In the genomic region with DNA sequence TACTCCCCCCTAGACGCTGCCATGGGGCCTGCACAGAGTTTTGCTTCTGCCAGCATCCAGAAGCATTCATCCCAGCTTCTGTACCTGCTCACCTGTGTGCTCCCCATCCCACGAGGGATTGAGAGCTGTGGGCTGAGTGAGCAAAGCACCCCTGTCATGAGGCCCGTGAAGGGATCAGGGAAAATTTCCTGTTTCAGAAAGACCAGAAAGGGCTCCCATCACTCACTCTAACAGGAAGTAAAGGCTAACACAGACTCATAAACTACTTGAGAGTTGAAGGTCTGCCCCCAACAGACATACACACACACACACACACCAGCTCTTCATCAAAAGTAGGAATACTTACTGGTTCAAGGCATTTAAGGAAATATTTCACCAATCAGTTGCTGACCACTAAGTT, we compare ENCODE assay signal across 15 cellular contexts.
DNase-seq lines count a peak whose midpoint lies in the region; ATAC-seq and TF ChIP-seq lines count a peak whose summit lies in the region.
"Had no signal": no experiment of that assay in that cellular context is flagged by ENCODE, and none has a peak within 500 bp of the region (broad histone marks: within the 10 kb centered on the region; RNA-seq: fewer than 3 reads in every experiment).

No MANE protein-coding gene starts in this region.

- H3K4me3 ChIP-seq in HCT116 (replicated peaks in 1 of 2; ENCODE audit: low read depth in 1 of 2, low read length in 2 of 2) (no peak overlapping the region), neuronal stem cell (ENCODE audit: low read length in 2 of 2) (no peak overlapping the region)
- H3K4me3 ChIP-seq: GM23248 had no signal

- DNase-seq in HCT116 (ENCODE audit: low read depth, low spot score) (peak; percentile 8), chondrocyte (ENCODE audit: low spot score) (peak; percentile 32), neuronal stem cell (ENCODE audit: low spot score) (no peak), endothelial cell (ENCODE audit: low spot score) (no peak)
- DNase-seq in stimulated activated naive CD8-positive, alpha-beta T cell treated with anti-CD3 and anti-CD28 coated beads, Interleukin-15, amount 100 ng/mL, for 72 hours, result no peak
- DNase-seq: C1 segment of cervical spinal cord; Calu3; CD4-positive, alpha-beta memory T cell; COR-L47; DMS53; DMS79 treated with DMSO at 0.1 percent for 48 hours; GF-D8; GM23248; H9 had no signal

- H2BK5ac ChIP-seq in neuronal stem cell (ENCODE audit: low read length), result no peak overlapping the region

- no peak for TF ChIP-seq POLR2A in HCT116 (IDR thresholded peaks at IDR 0.05; ENCODE audit: borderline replicate concordance, extremely low read depth, insufficient read depth, insufficient read length)

- H2BK12ac ChIP-seq in neuronal stem cell (ENCODE audit: low read length), result no peak overlapping the region

- ATAC-seq in HCT116 (peak; percentile 55), GM21367 (IDR thresholded peaks at IDR 0.05; ENCODE audit: unreplicated experiment) (no peak)
- no peak for ATAC-seq in stimulated activated naive CD8-positive, alpha-beta T cell treated with anti-CD3 and anti-CD28 coated beads, Interleukin-15, amount 100 ng/mL, for 72 hours

- no TSS peak for BruUV-seq in HCT116 (replicated peaks; lab: Mats Ljungman, UMichigan)

- no peak overlapping the region for H4K91ac ChIP-seq in neuronal stem cell (ENCODE audit: low read depth, low read length, poor library complexity)

- no peak for TF ChIP-seq CTCF in HCT116 (IDR thresholded peaks at IDR 0.05 in 2 of 3, conservative IDR thresholded peaks at IDR 0.05 in 1 of 3; ENCODE audit: borderline replicate concordance in 1 of 3, insufficient read depth in 1 of 3, low read depth in 2 of 3, low read length in 2 of 3)
- TF ChIP-seq CTCF in chondrocyte (IDR thresholded peaks at IDR 0.05), result no peak
- no peak for TF ChIP-seq CTCF in endothelial cell (IDR thresholded peaks at IDR 0.05; ENCODE audit: unreplicated experiment)

- H3K9me3 Mint-ChIP-seq in chondrocyte (ENCODE audit: low read depth) (peaks cover 16% of the 10 kb centered on the region), endothelial cell (ENCODE audit: unreplicated experiment) (no peaks in the 10 kb centered on the region)
- H3K9me3 Mint-ChIP-seq in stimulated activated naive CD8-positive, alpha-beta T cell treated with anti-CD3 and anti-CD28 coated beads, Interleukin-15, amount 100 ng/mL, for 72 hours, result peaks cover 5 to 18% of the 10 kb centered on the region in 2 donors

- intact Hi-C loops in HCT116 (cut with micrococcal nuclease), result no loop called here

- H2BK15ac ChIP-seq in neuronal stem cell (ENCODE audit: low read length), result no peak overlapping the region

- no CpG with 5 or more reads among the region's 3 CpGs for WGBS in neuronal stem cell (ENCODE audit: extremely low coverage in 2 of 2, insufficient read length in 2 of 2, insufficient replicate concordance in 1 of 2), 2 donors

- H3K27ac ChIP-seq in HCT116 (ENCODE audit: low read depth, low read length) (no peak overlapping the region), neuronal stem cell (replicated peaks; ENCODE audit: low read length) (no peak overlapping the region)

- no peak for TF ChIP-seq RAD21 in HCT116 (IDR thresholded peaks at IDR 0.05; ENCODE audit: low read depth)

- H3K27ac Mint-ChIP-seq in chondrocyte (ENCODE audit: unreplicated experiment), result no peak overlapping the region
- no peak overlapping the region for H3K27ac Mint-ChIP-seq in endothelial cell (ENCODE audit: unreplicated experiment)
- no peak overlapping the region for H3K27ac Mint-ChIP-seq in stimulated activated naive CD8-positive, alpha-beta T cell treated with anti-CD3 and anti-CD28 coated beads, Interleukin-15, amount 100 ng/mL, for 72 hours
- H3K27ac Mint-ChIP-seq: CD4-positive, alpha-beta memory T cell; H9 had no signal

- H3K36me3 ChIP-seq in HCT116 (ENCODE audit: control insufficient read depth in 1 of 2, insufficient read depth in 2 of 2, low read length in 2 of 2), result no peaks in the 10 kb centered on the region
- no peaks in the 10 kb centered on the region for H3K36me3 ChIP-seq in neuronal stem cell (replicated peaks in 1 of 2; ENCODE audit: control insufficient read depth in 2 of 2, insufficient read depth in 2 of 2, low read length in 2 of 2)

- H3K9ac ChIP-seq in HCT116 (ENCODE audit: low read length), result no peak overlapping the region
- H3K9ac ChIP-seq in neuronal stem cell (ENCODE audit: low read depth, low read length, poor library complexity), result no peak overlapping the region
- H3K9ac ChIP-seq: GM23248 had no signal

- H3K27me3 Mint-ChIP-seq in chondrocyte (ENCODE audit: low read depth) (peaks cover 4% of the 10 kb centered on the region), endothelial cell (ENCODE audit: unreplicated experiment) (no peaks in the 10 kb centered on the region)
- H3K27me3 Mint-ChIP-seq in stimulated activated naive CD8-positive, alpha-beta T cell treated with anti-CD3 and anti-CD28 coated beads, Interleukin-15, amount 100 ng/mL, for 72 hours, result no peaks in the 10 kb centered on the region
- H3K27me3 Mint-ChIP-seq: CD4-positive, alpha-beta memory T cell had no signal

- peaks cover 0 to 6% of the 10 kb centered on the region in 2 experiments; a peak in 2 of 4 replicates for H3K4me1 ChIP-seq in HCT116 (ENCODE audit: control insufficient read depth in 1 of 2, insufficient read depth in 2 of 2, low read length in 2 of 2)
- H3K4me1 ChIP-seq in neuronal stem cell (ENCODE audit: control insufficient read depth in 2 of 2, insufficient read depth in 1 of 2, low read depth in 1 of 2, low read length in 2 of 2), result no peaks in the 10 kb centered on the region

- CTCF ChIA-PET in HCT116 (lab: Charles Lee), result no interaction called here

- H3K9me3 ChIP-seq in HCT116 (ENCODE audit: control insufficient read depth in 1 of 2, insufficient read depth in 1 of 2, low read depth in 1 of 2, low read length in 2 of 2) (no peaks in the 10 kb centered on the region), neuronal stem cell (replicated peaks in 1 of 2; ENCODE audit: control insufficient read depth in 2 of 2, insufficient read depth in 1 of 2, low read depth in 1 of 2, low read length in 2 of 2) (peaks cover 0 to 2% of the 10 kb centered on the region in 2 donors)

- POLR2A ChIA-PET in HCT116 (lab: Charles Lee), result no interaction called here

- H3K4ac ChIP-seq in neuronal stem cell (ENCODE audit: low read length), result no peak overlapping the region

- no peaks in the 10 kb centered on the region for H3K79me1 ChIP-seq in neuronal stem cell (ENCODE audit: low read depth, low read length)

- H3K14ac ChIP-seq in neuronal stem cell (ENCODE audit: low read length), result no peak overlapping the region

- H3K4me1 Mint-ChIP-seq in chondrocyte (ENCODE audit: low read depth) (peaks cover 5% of the 10 kb centered on the region), endothelial cell (ENCODE audit: unreplicated experiment) (no peaks in the 10 kb centered on the region)
- no peaks in the 10 kb centered on the region for H3K4me1 Mint-ChIP-seq in stimulated activated naive CD8-positive, alpha-beta T cell treated with anti-CD3 and anti-CD28 coated beads, Interleukin-15, amount 100 ng/mL, for 72 hours
- H3K4me1 Mint-ChIP-seq: CD4-positive, alpha-beta memory T cell had no signal

- no peaks in the 10 kb centered on the region for H3K79me2 ChIP-seq in HCT116 (ENCODE audit: insufficient read depth, low read length)

- H4K20me1 ChIP-seq in HCT116 (ENCODE audit: insufficient read depth), result no peaks in the 10 kb centered on the region

- RAD21 ChIA-PET in HCT116 (lab: Charles Lee; ENCODE audit: low non-redundant PET in 1 of 2, low total read pairs in 2 of 2, uncharacterized antibody in 2 of 2, unreplicated experiment in 2 of 2), result no interaction called here

- H2AK5ac ChIP-seq in neuronal stem cell (ENCODE audit: low read depth, low read length), result no peak overlapping the region

- H3K36me3 Mint-ChIP-seq in chondrocyte (ENCODE audit: low read depth) (no peaks in the 10 kb centered on the region), endothelial cell (ENCODE audit: low read depth, unreplicated experiment) (no peaks in the 10 kb centered on the region)
- H3K36me3 Mint-ChIP-seq: CD4-positive, alpha-beta memory T cell had no signal

- H3K18ac ChIP-seq in neuronal stem cell (ENCODE audit: low read length), result no peak overlapping the region

- H3K4me2 ChIP-seq in HCT116 (ENCODE audit: low read length) (no peak overlapping the region), neuronal stem cell (ENCODE audit: insufficient read depth, low read length, poor library complexity, severe bottlenecking) (no peak overlapping the region)

- H3K27me3 ChIP-seq in HCT116 (ENCODE audit: insufficient read depth, low read length), result 0 out of 2 replicates have a peak, but pooled peaks cover 3% of the 10 kb centered on the region
- no peaks in the 10 kb centered on the region for H3K27me3 ChIP-seq in neuronal stem cell (ENCODE audit: control insufficient read depth in 3 of 3, insufficient read depth in 3 of 3, low read depth in 1 of 3, low read length in 3 of 3)

- no peaks in the 10 kb centered on the region for H3K9me2 ChIP-seq in HCT116 (ENCODE audit: insufficient read depth)

- H3K4me3 Mint-ChIP-seq in chondrocyte (ENCODE audit: unreplicated experiment) (no peak overlapping the region), endothelial cell (ENCODE audit: unreplicated experiment) (no peak overlapping the region)
- no peak overlapping the region for H3K4me3 Mint-ChIP-seq in stimulated activated naive CD8-positive, alpha-beta T cell treated with anti-CD3 and anti-CD28 coated beads, Interleukin-15, amount 100 ng/mL, for 72 hours
- H3K4me3 Mint-ChIP-seq: CD4-positive, alpha-beta memory T cell; H9 had no signal

- no peak overlapping the region for H3K23ac ChIP-seq in neuronal stem cell (ENCODE audit: low read depth, low read length, poor library complexity)

- H4K8ac ChIP-seq in neuronal stem cell (ENCODE audit: low read depth, low read length), result no peak overlapping the region

- H2BK120ac ChIP-seq in neuronal stem cell (ENCODE audit: low read depth, low read length), result no peak overlapping the region

- H2AFZ ChIP-seq in HCT116 (ENCODE audit: low read depth, low read length, poor library complexity, severe bottlenecking) (no peak overlapping the region), neuronal stem cell (ENCODE audit: low read length) (peak overlapping the region; percentile 40)
- H2AFZ ChIP-seq: GM23248 had no signal

TF ChIP-seq in HCT116, 20 proteins besides CTCF, POLR2A, EP300 and RAD21 (continues in another document):
- TF ChIP-seq EZH2phosphoT487 (IDR thresholded peaks at IDR 0.05; ENCODE audit: borderline replicate concordance) (no peak), YY1 (IDR thresholded peaks at IDR 0.05; ENCODE audit: extremely low read depth, insufficient replicate concordance, low read depth, low read length) (no peak)

Comparison
In these comparisons a context has a peak if more than half of its experiments do, and no peak if none do; other contexts are left out.
1. DNase-seq: peak in HCT116 (single experiment) and chondrocyte (single experiment); none in neuronal stem cell (single experiment), endothelial cell (single experiment) and stimulated activated naive CD8-positive, alpha-beta T cell treated with anti-CD3 and anti-CD28 coated beads, Interleukin-15, amount 100 ng/mL, for 72 hours (0 of 2).